8 cellular contexts compared by ENCODE assay signal in the genomic region with DNA sequence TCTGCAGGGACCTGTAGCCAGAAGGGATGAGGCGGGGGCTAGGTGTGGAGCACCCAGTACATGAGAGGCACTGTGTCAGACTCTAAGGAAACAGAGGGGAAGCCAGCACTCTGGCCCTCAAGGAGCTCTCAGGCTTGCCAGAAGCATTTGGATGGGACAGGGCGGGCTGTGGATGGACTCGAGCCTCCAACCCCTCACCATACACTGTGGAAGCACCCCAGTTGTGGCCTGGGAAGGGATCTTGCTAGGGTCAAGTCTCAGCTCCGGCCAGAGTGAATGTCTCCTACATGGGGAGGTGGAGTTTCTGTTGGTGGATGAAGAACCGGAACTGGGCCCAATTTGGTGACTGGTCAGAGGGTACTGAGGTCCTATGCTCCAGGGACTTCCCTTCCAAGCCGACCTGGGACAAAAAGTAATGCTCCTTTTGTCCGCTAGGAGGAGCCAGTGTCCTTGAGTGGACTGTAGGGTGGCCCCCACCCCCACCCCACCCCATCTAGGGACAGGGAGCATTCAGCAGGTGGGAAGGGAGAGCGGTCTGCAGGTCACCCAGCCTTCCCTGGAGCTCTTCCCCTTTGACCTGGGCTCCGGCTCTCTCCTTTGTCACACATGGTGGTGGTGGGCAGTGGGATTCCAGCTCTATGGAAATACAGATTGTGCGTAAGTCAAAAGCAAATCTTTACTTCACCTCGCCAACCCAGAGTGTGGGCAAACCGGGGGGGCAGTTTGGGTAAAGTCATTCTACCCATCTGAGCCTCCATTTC. TPM values are rescaled to one million over a fixed set of nuclear protein-coding genes. Genes with fewer than 3 reads are reported as not detected.
DNase-seq lines count a peak whose midpoint lies in the region; ATAC-seq, FAIRE-seq and TF ChIP-seq lines count a peak whose summit lies in the region.

No MANE protein-coding gene starts in this region.

- no peaks in the 10 kb centered on the region for H3F3A ChIP-seq in PC-3 (ENCODE audit: low read length, unreplicated experiment)

- intact Hi-C loops in PC-3 (cut with micrococcal nuclease), result loop anchor here (1.0 kb wide), 1 partner anchor 121 kb away; no protein-coding TSS in a partner anchor
- intact Hi-C loops in heart left ventricle (cut with DNase I), result loop anchor here in 8 of 10 donors (1.0 to 10.0 kb wide), 10 partner anchors 38 to 420 kb away; partner anchors contain the start of genes NGFR (in 2 of the 8) and SLC35B1 (in 1 of the 8)

- peaks cover 66% of the 10 kb centered on the region for H3K27me3 Mint-ChIP-seq in activated naive CD4-positive, alpha-beta T cell treated with anti-CD3 and anti-CD28 coated beads, Interleukin-2, amount 10 ng/mL, durations not matched to agents 7 days and 5 days

- no peak overlapping the region for H2AFZ ChIP-seq in PC-3 (ENCODE audit: low read length)

- no peak overlapping the region for H3K9ac ChIP-seq in PC-3 (ENCODE audit: low read length)

- H3K4me3 ChIP-seq in PC-3 (ENCODE audit: low read length) (no peak overlapping the region), heart left ventricle (no peak overlapping the region), small intestine (ENCODE audit: low read depth in 1 of 2, low read length in 2 of 2) (no peak overlapping the region)

- POLR2A ChIA-PET in PC-3 (lab: Charles Lee; ENCODE audit: unreplicated experiment), result interaction anchor here (0.6 kb wide), 1 partner anchor 21 kb away, joined by 3 read pairs; the partner anchor contains the start of gene PHB1

- no peaks in the 10 kb centered on the region for H3K4me1 Mint-ChIP-seq in activated naive CD4-positive, alpha-beta T cell treated with anti-CD3 and anti-CD28 coated beads, Interleukin-2, amount 10 ng/mL, durations not matched to agents 7 days and 5 days

- WGBS in heart left ventricle, 4 donors, result 51 to 57% (median 55%) methylated on average over 12 of the region's 12 CpGs
- 48 to 58% (median 54%) methylated on average over 12 of the region's 12 CpGs for WGBS in small intestine, 3 donors

- no peak overlapping the region for H3K27ac ChIP-seq in PC-3 (ENCODE audit: low read length)
- H3K27ac ChIP-seq in heart left ventricle, result no peak overlapping the region
- H3K27ac ChIP-seq in small intestine (ENCODE audit: low read depth in 1 of 2, low read length in 1 of 2), result no peak overlapping the region

- no peaks in the 10 kb centered on the region for H3K9me2 ChIP-seq in PC-3 (replicated peaks; ENCODE audit: low read length)

- BruUV-seq in PC-3 (replicated peaks; lab: Mats Ljungman, UMichigan), result no TSS peak

- no peak overlapping the region for H3K4me2 ChIP-seq in PC-3 (ENCODE audit: low read length)

- no peak overlapping the region for H3K27ac Mint-ChIP-seq in activated naive CD4-positive, alpha-beta T cell treated with anti-CD3 and anti-CD28 coated beads, Interleukin-2, amount 10 ng/mL, durations not matched to agents 7 days and 5 days

- H3K9me3 Mint-ChIP-seq in activated naive CD4-positive, alpha-beta T cell treated with anti-CD3 and anti-CD28 coated beads, Interleukin-2, amount 10 ng/mL, durations not matched to agents 7 days and 5 days, result no peaks in the 10 kb centered on the region

- H3K36me3 ChIP-seq in PC-3 (ENCODE audit: low read depth, low read length) (no peaks in the 10 kb centered on the region), heart left ventricle (no peaks in the 10 kb centered on the region), small intestine (ENCODE audit: control insufficient read depth in 2 of 2, insufficient read depth in 2 of 2, low read length in 2 of 2) (no peaks in the 10 kb centered on the region)

- CTCF ChIA-PET in PC-3 (lab: Charles Lee), result interaction anchor here (0.5 to 0.8 kb wide), 2 partner anchors 122 to 1350 kb away, joined by 3 read pairs; no protein-coding TSS in a partner anchor
- CTCF ChIA-PET in activated naive CD4-positive, alpha-beta T cell treated with anti-CD3 and anti-CD28 coated beads, Interleukin-2, amount 10 ng/mL, durations not matched to agents 7 days and 5 days (lab: Charles Lee), result interaction anchor here (0.7 to 3.5 kb wide), 9 partner anchors 9 to 122 kb away, joined by 3 to 74 read pairs (median 3); partner anchors contain the start of gene PHB1

- no peaks in the 10 kb centered on the region for H3K79me2 ChIP-seq in PC-3 (ENCODE audit: low read length)

- ATAC-seq in PC-3 (peak; percentile 86), heart left ventricle (peak; percentile 53 to 76 (median 66)), HG03139 (IDR thresholded peaks at IDR 0.05; ENCODE audit: unreplicated experiment) (no peak)

- DNase-seq in AML-193 (lab: John Stamatoyannopoulos, UW), result peak; percentile 42 to 61
- DNase-seq in GM18507 (ENCODE audit: extremely low spot score, insufficient read length, low read depth), result peak; percentile 44
- peak; percentile 88 for DNase-seq in PC-3
- DNase-seq in activated naive CD4-positive, alpha-beta T cell treated with anti-CD3 and anti-CD28 coated beads, Interleukin-2, amount 10 ng/mL, durations not matched to agents 7 days and 5 days, result peak; percentile 62
- peak in 1 of 5 donors; percentile 19 for DNase-seq in heart left ventricle
- DNase-seq in small intestine, result peak; percentile 31
- no peak for DNase-seq in cerebellar nuclear complex (lab: John Stamatoyannopoulos, UW)

- H3K4me1 ChIP-seq in PC-3 (ENCODE audit: insufficient read depth, low read length), result no peaks in the 10 kb centered on the region
- no peaks in the 10 kb centered on the region for H3K4me1 ChIP-seq in heart left ventricle
- no peaks in the 10 kb centered on the region for H3K4me1 ChIP-seq in small intestine (ENCODE audit: control insufficient read depth in 2 of 2, insufficient read depth in 1 of 2, low read depth in 1 of 2, low read length in 1 of 2)

- TF ChIP-seq CTCF in PC-3 (conservative IDR thresholded peaks at IDR 0.05; ENCODE audit: low read depth, low read length), result peak; percentile 71
- peak; percentile 53 to 80 (median 73) for TF ChIP-seq CTCF in heart left ventricle (IDR thresholded peaks at IDR 0.05)

- H3K27me3 ChIP-seq in PC-3 (ENCODE audit: low read length), result peaks cover 44% of the 10 kb centered on the region
- peaks cover 2 to 30% (median 19%) of the 10 kb centered on the region in 9 donors for H3K27me3 ChIP-seq in heart left ventricle
- peaks cover 0 to 9% of the 10 kb centered on the region in 2 donors for H3K27me3 ChIP-seq in small intestine (ENCODE audit: control insufficient read depth in 2 of 2, insufficient read depth in 2 of 2, low read length in 2 of 2)

- FAIRE-seq in GM18507 (lab: Jason Lieb, UNC) (peak; percentile 60), small intestine (lab: Jason Lieb, UNC) (no peak)

- no peak for TF ChIP-seq POLR2A in heart left ventricle (IDR thresholded peaks at IDR 0.05)

- no peaks in the 10 kb centered on the region for H4K20me1 ChIP-seq in PC-3 (ENCODE audit: low read length)

- H3K9me3 ChIP-seq in PC-3 (ENCODE audit: low read length) (no peaks in the 10 kb centered on the region), heart left ventricle (no peaks in the 10 kb centered on the region), small intestine (ENCODE audit: control insufficient read depth, low read depth) (no peaks in the 10 kb centered on the region)

- no peaks in the 10 kb centered on the region for H3K36me3 Mint-ChIP-seq in activated naive CD4-positive, alpha-beta T cell treated with anti-CD3 and anti-CD28 coated beads, Interleukin-2, amount 10 ng/mL, durations not matched to agents 7 days and 5 days

- no peak overlapping the region for H3K4me3 Mint-ChIP-seq in activated naive CD4-positive, alpha-beta T cell treated with anti-CD3 and anti-CD28 coated beads, Interleukin-2, amount 10 ng/mL, durations not matched to agents 7 days and 5 days

RNA-seq across cellular contexts. Expression of gene PHB1, which starts 20.3 kb away (rescaled TPM):
- total RNA-seq in PC-3 (2014; rRNA removed) (585 and 641 TPM in 2 replicates), heart left ventricle (100 to 1,000 TPM; 125 to 264 (median 211) TPM)
- polyA plus RNA-seq in heart left ventricle (100 to 1,000 TPM; 155 to 328 TPM), small intestine (100 to 1,000 TPM; 108 to 301 (median 113) TPM)

Comparison
In these comparisons a context has a peak if more than half of its experiments do, and no peak if none do; other contexts are left out.
1. DNase-seq: peak in AML-193 (2 of 2), GM18507 (single experiment), PC-3 (single experiment), activated naive CD4-positive, alpha-beta T cell treated with anti-CD3 and anti-CD28 coated beads, Interleukin-2, amount 10 ng/mL, durations not matched to agents 7 days and 5 days (single experiment) and small intestine (single experiment); none in cerebellar nuclear complex (0 of 2).